Comparison of ENCODE assay signal across 10 cellular contexts in genomic region chr16:73565263-73565662, GRCh38.
A peak's percentile ranks its signal among the peaks of the same experiment; 100 is the strongest.
DNase-seq lines count a peak whose midpoint lies in the region; ATAC-seq and TF ChIP-seq lines count a peak whose summit lies in the region.
"Had no signal": no experiment of that assay in that cellular context is flagged by ENCODE, and none has a peak within 500 bp of the region (broad histone marks: within the 10 kb centered on the region; RNA-seq: fewer than 3 reads in every experiment).

No MANE protein-coding gene starts in this region.

- TF ChIP-seq POLR2A in adrenal gland (IDR thresholded peaks at IDR 0.05), result no peak

- no peaks in the 10 kb centered on the region for H3K9me2 ChIP-seq in Loucy (replicated peaks; ENCODE audit: low read depth, low read length)

- H3K27me3 ChIP-seq in Loucy (ENCODE audit: insufficient read depth, low read length, poor library complexity, severe bottlenecking) (no peaks in the 10 kb centered on the region), adrenal gland (no peaks in the 10 kb centered on the region), osteoblast (ENCODE audit: insufficient read depth, low read length) (no peaks in the 10 kb centered on the region)

- peak; percentile 1 for DNase-seq in NCI-H510A treated with DMSO at 0.1 percent for 48 hours (lab: John Stamatoyannopoulos, UW)
- DNase-seq in NCI-H510A (lab: John Stamatoyannopoulos, UW), result no peak
- no peak for DNase-seq in adrenal gland
- DNase-seq in osteoblast (ENCODE audit: insufficient read length, low spot score, missing footprints), result no peak
- DNase-seq in stimulated activated CD4-positive, alpha-beta T cell treated with anti-CD3 and anti-CD28 coated beads, Interleukin-1b, Interleukin-23, amount 100 ng/mL, for 48 hours, result no peak
- no peak for DNase-seq in stimulated activated naive B cell treated with anti-CD40 and anti-IgM and Interleukin-4, amounts not matched to agents 10 μg/mL and 1 μg/mL and 100 μg/mL, for 72 hours
- DNase-seq: dermis blood vessel endothelial cell, NCI-H774 had no signal

- H3K9me3 ChIP-seq in Loucy (ENCODE audit: insufficient read depth, low read depth, low read length) (no peaks in the 10 kb centered on the region), adrenal gland (replicated peaks in 1 of 3) (no peaks in the 10 kb centered on the region), osteoblast (ENCODE audit: low read depth, low read length) (no peaks in the 10 kb centered on the region)

- no peaks in the 10 kb centered on the region for H3K9me3 Mint-ChIP-seq in stimulated activated naive B cell treated with anti-CD40 and anti-IgM and Interleukin-4, amounts not matched to agents 10 μg/mL and 1 μg/mL and 100 μg/mL, for 72 hours

- H3K4me3 Mint-ChIP-seq in stimulated activated naive B cell treated with anti-CD40 and anti-IgM and Interleukin-4, amounts not matched to agents 10 μg/mL and 1 μg/mL and 100 μg/mL, for 72 hours, result no peak overlapping the region

- H2AFZ ChIP-seq in Loucy (ENCODE audit: low read length) (peak overlapping the region; percentile 23; the same call in 1 of the 2 replicates), osteoblast (ENCODE audit: low read length) (no peak overlapping the region)

- no peaks in the 10 kb centered on the region for H3F3A ChIP-seq in Loucy (ENCODE audit: low read depth)

- TF ChIP-seq CTCF in Loucy (conservative IDR thresholded peaks at IDR 0.05; ENCODE audit: low read length), result peak; percentile 62
- peak in 4 of 6 experiments; percentile 22 to 42 (median 41) for TF ChIP-seq CTCF in adrenal gland (IDR thresholded peaks at IDR 0.05)
- peak; percentile 23 for TF ChIP-seq CTCF in osteoblast (IDR thresholded peaks at IDR 0.05; ENCODE audit: extremely low read depth, low read depth, low read length)

- no peak overlapping the region for H3K27ac Mint-ChIP-seq in stimulated activated naive B cell treated with anti-CD40 and anti-IgM and Interleukin-4, amounts not matched to agents 10 μg/mL and 1 μg/mL and 100 μg/mL, for 72 hours

- no peaks in the 10 kb centered on the region for H3K4me1 Mint-ChIP-seq in stimulated activated naive B cell treated with anti-CD40 and anti-IgM and Interleukin-4, amounts not matched to agents 10 μg/mL and 1 μg/mL and 100 μg/mL, for 72 hours

- ATAC-seq in HG02852 (IDR thresholded peaks at IDR 0.05; ENCODE audit: unreplicated experiment), result no peak
- ATAC-seq in stimulated activated naive B cell treated with anti-CD40 and anti-IgM and Interleukin-4, amounts not matched to agents 10 μg/mL and 1 μg/mL and 100 μg/mL, for 72 hours (replicated peaks), result no peak

- H3K4me1 ChIP-seq in Loucy (ENCODE audit: insufficient read depth, low read length, poor library complexity, severe bottlenecking), result no peaks in the 10 kb centered on the region
- no peaks in the 10 kb centered on the region for H3K4me1 ChIP-seq in adrenal gland (replicated peaks in 1 of 2)
- H3K4me1 ChIP-seq in osteoblast (ENCODE audit: insufficient read depth, low read length), result no peaks in the 10 kb centered on the region

- WGBS in adrenal gland, 4 donors, result 47 to 56% (median 53%) methylated on average over 7 of the region's 7 CpGs

- H3K9ac ChIP-seq in Loucy (ENCODE audit: low read depth, low read length, poor library complexity, severe bottlenecking), result no peak overlapping the region

- H4K20me1 ChIP-seq in Loucy (ENCODE audit: insufficient read depth, low read length, poor library complexity, severe bottlenecking) (no peaks in the 10 kb centered on the region), osteoblast (ENCODE audit: insufficient read depth, low read length) (no peaks in the 10 kb centered on the region)

- intact Hi-C loops in adrenal gland (cut with DNase I), result loop anchor here in 1 of 2 donors (10.0 kb wide), 1 partner anchor 310 kb away; no protein-coding TSS in a partner anchor

- H3K4me2 ChIP-seq in Loucy (ENCODE audit: low read depth, low read length, poor library complexity, severe bottlenecking), result no peak overlapping the region
- no peak overlapping the region for H3K4me2 ChIP-seq in osteoblast (ENCODE audit: insufficient read depth, low read length)

- no peaks in the 10 kb centered on the region for H3K36me3 Mint-ChIP-seq in stimulated activated naive B cell treated with anti-CD40 and anti-IgM and Interleukin-4, amounts not matched to agents 10 μg/mL and 1 μg/mL and 100 μg/mL, for 72 hours

- H3K79me2 ChIP-seq in Loucy (ENCODE audit: insufficient read depth, low read length) (no peaks in the 10 kb centered on the region), osteoblast (ENCODE audit: insufficient read depth, low read length) (no peaks in the 10 kb centered on the region)

- H3K4me3 ChIP-seq in Loucy (ENCODE audit: low read length, poor library complexity, severe bottlenecking) (no peak overlapping the region), adrenal gland (no peak overlapping the region), osteoblast (ENCODE audit: insufficient read depth, low read length) (no peak overlapping the region)

- H3K27ac ChIP-seq in adrenal gland (no peak overlapping the region), osteoblast (ENCODE audit: low read depth, low read length) (no peak overlapping the region)

- no peaks in the 10 kb centered on the region for H3K36me3 ChIP-seq in Loucy (ENCODE audit: insufficient read depth, low read length)
- no peaks in the 10 kb centered on the region for H3K36me3 ChIP-seq in adrenal gland (replicated peaks in 1 of 2)
- H3K36me3 ChIP-seq in osteoblast (ENCODE audit: insufficient read depth, low read length), result no peaks in the 10 kb centered on the region

- peaks cover 10 to 14% of the 10 kb centered on the region in 2 donors for H3K27me3 Mint-ChIP-seq in stimulated activated naive B cell treated with anti-CD40 and anti-IgM and Interleukin-4, amounts not matched to agents 10 μg/mL and 1 μg/mL and 100 μg/mL, for 72 hours
